In genomic region chr5:132425009-132425937, GRCh38 we compare ENCODE assay signal across 8 cellular contexts. TPM values are rescaled to one million over a fixed set of nuclear protein-coding genes. Genes with fewer than 3 reads are reported as not detected.
DNase-seq lines count a peak whose midpoint lies in the region; ATAC-seq, FAIRE-seq and TF ChIP-seq lines count a peak whose summit lies in the region.

No MANE protein-coding gene starts in this region.

- peak overlapping the region; percentile 90 for H2AK5ac ChIP-seq in mesenchymal stem cell (ENCODE audit: low read length, severe bottlenecking)

- H2BK120ac ChIP-seq in mesenchymal stem cell (ENCODE audit: low read depth, low read length): peak overlapping the region; percentile 74

- H2BK12ac ChIP-seq in mesenchymal stem cell (ENCODE audit: low read length in 2 of 2): peak overlapping the region; percentile 79 to 88

- H3K36me3 ChIP-seq in SJSA1 (no peaks in the 10 kb centered on the region; the same call in 1 of the 2 replicates), adrenal gland (replicated peaks in 1 of 2) (peaks cover 0 to 9% of the 10 kb centered on the region in 2 donors), mesenchymal stem cell (ENCODE audit: control insufficient read depth in 1 of 2, insufficient read depth in 2 of 2, low read depth in 1 of 2, low read length in 2 of 2) (peaks cover 0 to 13% of the 10 kb centered on the region in 2 experiments), thymus (ENCODE audit: control insufficient read depth, insufficient read depth) (peaks cover 2% of the 10 kb centered on the region)

- DNase-seq in GM18507 (ENCODE audit: extremely low spot score, insufficient read length, low read depth) (no peak), SJSA1 (ENCODE audit: low read depth in 1 of 2, low spot score in 2 of 2) (peak; percentile 81 to 82), adrenal gland (peak in 2 of 7 donors; percentile 15 to 28), mesenchymal stem cell (peak; percentile 91), amygdala (lab: John Stamatoyannopoulos, UW) (no peak), NCI-H524 treated with DMSO at 0.1 percent for 48 hours (lab: John Stamatoyannopoulos, UW) (no peak)

- H3K14ac ChIP-seq in mesenchymal stem cell (ENCODE audit: low read length in 2 of 2): peak overlapping the region in 1 of 2 experiments; percentile 76

- no peak overlapping the region for H3K4me3 ChIP-seq in SJSA1
- no peak overlapping the region for H3K4me3 ChIP-seq in adrenal gland
- no peak overlapping the region for H3K4me3 ChIP-seq in mesenchymal stem cell (ENCODE audit: insufficient read depth in 1 of 2, low read depth in 1 of 2, low read length in 2 of 2)
- no peak overlapping the region for H3K4me3 ChIP-seq in thymus (ENCODE audit: low read length)

- H3K23ac ChIP-seq in mesenchymal stem cell (ENCODE audit: low read length in 2 of 2): peak overlapping the region in 1 of 2 experiments; percentile 34

- peak overlapping the region; percentile 64 to 76 for H3K4ac ChIP-seq in mesenchymal stem cell (ENCODE audit: low read depth in 1 of 2, low read length in 2 of 2)

- no peak for TF ChIP-seq POLR2A in adrenal gland (IDR thresholded peaks at IDR 0.05)

- H4K91ac ChIP-seq in mesenchymal stem cell (ENCODE audit: low read length): peak overlapping the region; percentile 71

- peaks cover 80% of the 10 kb centered on the region for H3K4me1 ChIP-seq in SJSA1 (replicated peaks)
- H3K4me1 ChIP-seq in adrenal gland (replicated peaks in 1 of 2): peaks cover 40 to 91% of the 10 kb centered on the region in 2 donors
- peaks cover 42% of the 10 kb centered on the region for H3K4me1 ChIP-seq in mesenchymal stem cell (ENCODE audit: control insufficient read depth, insufficient read depth, low read depth, low read length)
- H3K4me1 ChIP-seq in thymus (ENCODE audit: control insufficient read depth, insufficient read depth, low read length): peaks cover 75% of the 10 kb centered on the region

- H3K9me3 ChIP-seq in SJSA1 (replicated peaks) (no peaks in the 10 kb centered on the region), adrenal gland (replicated peaks in 1 of 3) (no peaks in the 10 kb centered on the region), mesenchymal stem cell (ENCODE audit: control insufficient read depth, low read length) (no peaks in the 10 kb centered on the region), thymus (ENCODE audit: control insufficient read depth) (no peaks in the 10 kb centered on the region)

- H3K9ac ChIP-seq in mesenchymal stem cell (ENCODE audit: low read length): peak overlapping the region; percentile 86

- H3K27me3 ChIP-seq in SJSA1 (replicated peaks) (no peaks in the 10 kb centered on the region), adrenal gland (no peaks in the 10 kb centered on the region), mesenchymal stem cell (ENCODE audit: control insufficient read depth in 1 of 2, insufficient read depth in 1 of 2, low read length in 2 of 2) (no peaks in the 10 kb centered on the region), thymus (ENCODE audit: control insufficient read depth, insufficient read depth) (no peaks in the 10 kb centered on the region)

- H2BK5ac ChIP-seq in mesenchymal stem cell (ENCODE audit: low read depth, low read length, poor library complexity, severe bottlenecking): no peak overlapping the region

- H3K79me1 ChIP-seq in mesenchymal stem cell (replicated peaks; ENCODE audit: low read length, poor library complexity, severe bottlenecking): peaks cover 12% of the 10 kb centered on the region

- no peak for TF ChIP-seq CTCF in adrenal gland (IDR thresholded peaks at IDR 0.05)

- intact Hi-C loops in adrenal gland (cut with DNase I): loop anchor here in 1 of 2 donors (10.0 kb wide), 1 partner anchor 60 kb away; no protein-coding TSS in a partner anchor

- FAIRE-seq in GM18507 (lab: Jason Lieb, UNC): peak; percentile 90

- H2BK15ac ChIP-seq in mesenchymal stem cell (ENCODE audit: low read depth, poor library complexity, severe bottlenecking): peak overlapping the region; percentile 44

- 57 to 67% (median 61%) methylated on average over 7 to 8 of the region's 8 CpGs for WGBS in adrenal gland, 4 donors
- 53% methylated on average over 6 of the region's 8 CpGs for WGBS in mesenchymal stem cell
- 32% methylated on average over 8 of the region's 8 CpGs for WGBS in thymus

- peak overlapping the region; percentile 93 for H3K27ac ChIP-seq in SJSA1
- H3K27ac ChIP-seq in adrenal gland: peak overlapping the region in 3 of 5 donors; percentile 48 to 89 (median 82)
- H3K27ac ChIP-seq in mesenchymal stem cell (ENCODE audit: low read length, poor library complexity, severe bottlenecking): peak overlapping the region; percentile 94
- peak overlapping the region; percentile 54 for H3K27ac ChIP-seq in thymus (ENCODE audit: low read depth)

- H3K18ac ChIP-seq in mesenchymal stem cell (ENCODE audit: low read depth in 1 of 2, low read length in 2 of 2): peak overlapping the region; percentile 56 to 90

- peak; percentile 52 for ATAC-seq in HG02870 (IDR thresholded peaks at IDR 0.05; ENCODE audit: unreplicated experiment)

- H3K4me2 ChIP-seq in mesenchymal stem cell (ENCODE audit: low read length, poor library complexity, severe bottlenecking): no peak overlapping the region

- no peak overlapping the region for H2AFZ ChIP-seq in mesenchymal stem cell (ENCODE audit: low read depth, low read length)

- peak overlapping the region; percentile 76 for H4K8ac ChIP-seq in mesenchymal stem cell (ENCODE audit: low read length)

RNA-seq across cellular contexts. Expression of gene SLC22A5, which starts 55.8 kb away (rescaled TPM):
- 2.4 and 3.5 TPM in 2 replicates for total RNA-seq in SJSA1 (2014; rRNA removed; shearing (Covaris generic))
- 10 to 100 TPM; 11.1 to 24.1 (median 16.5) TPM for total RNA-seq in adrenal gland
- polyA plus RNA-seq in adrenal gland (10 to 100 TPM in 1 of 3 donors, 1 to 10 TPM in 2; 9.6 to 12.6 (median 9.8) TPM), thymus (25.4 TPM)
- 1.7 TPM for polyA plus RNA-seq in mesenchymal stem cell (2013, experiment 1 of 2)
- 1.7 TPM for polyA plus RNA-seq in mesenchymal stem cell (2013, experiment 2 of 2)

Comparison
In these comparisons a context has a peak if more than half of its experiments do, and no peak if none do; other contexts are left out.
1. DNase-seq: peak in SJSA1 (2 of 2) and mesenchymal stem cell (single experiment); none in GM18507 (single experiment), amygdala (0 of 56) and NCI-H524 treated with DMSO at 0.1 percent for 48 hours (single experiment).
2. Peak in every context shown above with its lines, with median percentiles within 50 percentile points of each other: H3K27ac ChIP-seq.